In the genomic region with DNA sequence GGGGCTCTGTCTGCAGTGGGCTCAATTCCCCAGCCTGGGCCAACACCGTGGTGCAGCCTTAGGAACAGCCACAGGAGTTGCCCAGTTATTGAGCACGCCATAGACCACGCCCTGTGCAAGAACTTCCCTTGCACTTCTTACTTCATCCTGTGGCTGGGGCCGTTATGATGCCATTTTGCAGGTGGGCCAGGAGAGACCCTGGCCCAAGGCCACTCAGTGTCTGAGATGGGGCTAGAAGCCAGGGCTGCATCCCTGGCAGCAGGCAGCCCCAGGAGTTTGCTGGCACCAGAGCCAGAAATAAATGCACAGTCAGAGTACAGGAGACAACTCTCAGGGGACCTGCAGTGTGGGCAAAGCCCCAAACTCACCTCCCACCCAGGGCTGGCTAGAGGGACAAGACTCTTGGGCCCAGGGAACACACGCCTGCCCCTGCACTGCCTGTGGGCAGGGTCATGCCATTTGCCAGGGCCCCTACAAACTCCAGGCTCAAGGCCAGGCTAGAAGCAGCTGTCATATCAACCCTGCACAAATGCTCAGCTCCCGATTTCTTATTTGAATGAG, we compare ENCODE assay signal across 1 cellular context.
TF ChIP-seq lines count a peak whose summit lies in the region.

No MANE protein-coding gene starts in this region.

TF ChIP-seq in HCT116, 20 proteins besides CTCF, POLR2A, EP300 and RAD21 (continued from another document):
- TF ChIP-seq CEBPB (IDR thresholded peaks at IDR 0.05; ENCODE audit: low read depth) = no peak
- TF ChIP-seq ZFX (IDR thresholded peaks at IDR 0.05) = no peak
- TF ChIP-seq JUND (IDR thresholded peaks at IDR 0.05) = no peak
- TF ChIP-seq TCF7L2 (IDR thresholded peaks at IDR 0.05; ENCODE audit: borderline replicate concordance, extremely low read depth, insufficient read depth, insufficient read length) = no peak
- TF ChIP-seq SP1 (IDR thresholded peaks at IDR 0.05; ENCODE audit: low read depth) = no peak
- no peak for TF ChIP-seq POLR2AphosphoS5 (IDR thresholded peaks at IDR 0.05; ENCODE audit: low read depth, low read length)
- TF ChIP-seq, protein P1, sequence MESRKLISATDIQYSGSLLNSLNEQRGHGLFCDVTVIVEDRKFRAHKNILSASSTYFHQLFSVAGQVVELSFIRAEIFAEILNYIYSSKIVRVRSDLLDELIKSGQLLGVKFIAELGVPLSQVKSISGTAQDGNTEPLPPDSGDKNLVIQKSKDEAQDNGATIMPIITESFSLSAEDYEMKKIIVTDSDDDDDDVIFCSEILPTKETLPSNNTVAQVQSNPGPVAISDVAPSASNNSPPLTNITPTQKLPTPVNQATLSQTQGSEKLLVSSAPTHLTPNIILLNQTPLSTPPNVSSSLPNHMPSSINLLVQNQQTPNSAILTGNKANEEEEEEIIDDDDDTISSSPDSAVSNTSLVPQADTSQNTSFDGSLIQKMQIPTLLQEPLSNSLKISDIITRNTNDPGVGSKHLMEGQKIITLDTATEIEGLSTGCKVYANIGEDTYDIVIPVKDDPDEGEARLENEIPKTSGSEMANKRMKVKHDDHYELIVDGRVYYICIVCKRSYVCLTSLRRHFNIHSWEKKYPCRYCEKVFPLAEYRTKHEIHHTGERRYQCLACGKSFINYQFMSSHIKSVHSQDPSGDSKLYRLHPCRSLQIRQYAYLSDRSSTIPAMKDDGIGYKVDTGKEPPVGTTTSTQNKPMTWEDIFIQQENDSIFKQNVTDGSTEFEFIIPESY (IDR thresholded peaks at IDR 0.05; ENCODE audit: extremely low read depth, insufficient replicate concordance, low read length) = no peak
- TF ChIP-seq SIN3A (IDR thresholded peaks at IDR 0.05; ENCODE audit: low read depth) = no peak
- TF ChIP-seq EZH2phosphoT487 (IDR thresholded peaks at IDR 0.05; ENCODE audit: borderline replicate concordance) = no peak
- no peak for TF ChIP-seq YY1 (IDR thresholded peaks at IDR 0.05; ENCODE audit: extremely low read depth, insufficient replicate concordance, low read depth, low read length)
- no peak for TF ChIP-seq ELF1 (IDR thresholded peaks at IDR 0.05; ENCODE audit: borderline replicate concordance, low read depth)
- TF ChIP-seq, protein P2, sequence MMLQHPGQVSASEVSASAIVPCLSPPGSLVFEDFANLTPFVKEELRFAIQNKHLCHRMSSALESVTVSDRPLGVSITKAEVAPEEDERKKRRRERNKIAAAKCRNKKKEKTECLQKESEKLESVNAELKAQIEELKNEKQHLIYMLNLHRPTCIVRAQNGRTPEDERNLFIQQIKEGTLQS (IDR thresholded peaks at IDR 0.05) = no peak
- TF ChIP-seq ZNF274 (IDR thresholded peaks at IDR 0.05; ENCODE audit: low read depth, low read length) = no peak
